23 cellular contexts compared by ENCODE assay signal in genomic region chr4:40182979-40183378, GRCh38. TPM values are rescaled to one million over a fixed set of nuclear protein-coding genes. Genes with fewer than 3 reads are reported as not detected.
"Had no signal": no experiment of that assay in that cellular context is flagged by ENCODE, and none has a peak within 500 bp of the region (broad histone marks: within the 10 kb centered on the region; RNA-seq: fewer than 3 reads in every experiment).

No MANE protein-coding gene starts in this region.

- H3K4me3 ChIP-seq: gastrocnemius medialis, heart left ventricle, prostate gland, right atrium auricular region, suprapubic skin, transverse colon, vagina had no signal

- H3K9me3 Mint-ChIP-seq: activated CD4-positive, alpha-beta T cell treated with anti-CD3 and anti-CD28 coated beads, Interleukin-2, amount 10 ng/mL, durations not matched to agents 7 days and 5 days; central memory CD8-positive, alpha-beta T cell; naive thymus-derived CD8-positive, alpha-beta T cell had no signal

- H3K9me3 ChIP-seq: gastrocnemius medialis, heart left ventricle, prostate gland, right atrium auricular region, suprapubic skin, transverse colon, vagina had no signal

- H3K27me3 ChIP-seq: brain microvascular endothelial cell, heart left ventricle, right atrium auricular region, suprapubic skin, vagina had no signal

- H3K27ac ChIP-seq: brain microvascular endothelial cell, gastrocnemius medialis, prostate gland, right atrium auricular region, suprapubic skin, vagina had no signal

- H3K4me1 ChIP-seq: gastrocnemius medialis, prostate gland, right atrium auricular region, suprapubic skin, vagina had no signal

- DNase-seq: activated CD4-positive, alpha-beta T cell treated with anti-CD3 and anti-CD28 coated beads, Interleukin-2, amount 10 ng/mL, durations not matched to agents 7 days and 5 days; activated CD8-positive, alpha-beta memory T cell treated with anti-CD3 and anti-CD28 coated beads, Interleukin-2, amount 50 U/mL, for 4 hours; activated CD8-positive, alpha-beta T cell treated with anti-CD3 and anti-CD28 coated beads, Interleukin-2, amount 10 ng/mL, durations not matched to agents 7 days and 5 days; activated effector memory CD4-positive, alpha-beta T cell treated with anti-CD3 and anti-CD28 coated beads, Interleukin-2, amount 50 U/mL, for 16 hours; activated naive CD4-positive, alpha-beta T cell treated with anti-CD3 and anti-CD28 coated beads, Interleukin-2, amount 50 U/mL, for 16 hours; activated T-cell treated with anti-CD3 and anti-CD28 coated beads, Interleukin-2, amount 50 U/mL, for 72 hours; aorta; brain microvascular endothelial cell; cortex of kidney; gastrocnemius medialis; heart left ventricle; mesendoderm; naive thymus-derived CD8-positive, alpha-beta T cell; stimulated activated naive CD8-positive, alpha-beta T cell treated with anti-CD3 and anti-CD28 coated beads, Interleukin-15, amount 100 ng/mL, for 72 hours; T1000; transverse colon had no signal

- H3K27me3 Mint-ChIP-seq: activated CD4-positive, alpha-beta T cell treated with anti-CD3 and anti-CD28 coated beads, Interleukin-2, amount 10 ng/mL, durations not matched to agents 7 days and 5 days; central memory CD8-positive, alpha-beta T cell; naive thymus-derived CD8-positive, alpha-beta T cell; stimulated activated naive CD8-positive, alpha-beta T cell treated with anti-CD3 and anti-CD28 coated beads, Interleukin-15, amount 100 ng/mL, for 72 hours had no signal

- FAIRE-seq: endometrium had no signal

- ATAC-seq: gastrocnemius medialis, heart left ventricle had no signal

- H3K4me3 Mint-ChIP-seq: central memory CD8-positive, alpha-beta T cell had no signal

- H3K36me3 ChIP-seq: brain microvascular endothelial cell, gastrocnemius medialis, heart left ventricle, prostate gland, right atrium auricular region, suprapubic skin, transverse colon, vagina had no signal

RNA-seq across cellular contexts. Expression of gene RHOH, which starts 13.9 kb away (rescaled TPM):
- total RNA-seq: osteocyte had no signal
